Comparison of ENCODE assay signal across 1 cellular context in the genomic region with DNA sequence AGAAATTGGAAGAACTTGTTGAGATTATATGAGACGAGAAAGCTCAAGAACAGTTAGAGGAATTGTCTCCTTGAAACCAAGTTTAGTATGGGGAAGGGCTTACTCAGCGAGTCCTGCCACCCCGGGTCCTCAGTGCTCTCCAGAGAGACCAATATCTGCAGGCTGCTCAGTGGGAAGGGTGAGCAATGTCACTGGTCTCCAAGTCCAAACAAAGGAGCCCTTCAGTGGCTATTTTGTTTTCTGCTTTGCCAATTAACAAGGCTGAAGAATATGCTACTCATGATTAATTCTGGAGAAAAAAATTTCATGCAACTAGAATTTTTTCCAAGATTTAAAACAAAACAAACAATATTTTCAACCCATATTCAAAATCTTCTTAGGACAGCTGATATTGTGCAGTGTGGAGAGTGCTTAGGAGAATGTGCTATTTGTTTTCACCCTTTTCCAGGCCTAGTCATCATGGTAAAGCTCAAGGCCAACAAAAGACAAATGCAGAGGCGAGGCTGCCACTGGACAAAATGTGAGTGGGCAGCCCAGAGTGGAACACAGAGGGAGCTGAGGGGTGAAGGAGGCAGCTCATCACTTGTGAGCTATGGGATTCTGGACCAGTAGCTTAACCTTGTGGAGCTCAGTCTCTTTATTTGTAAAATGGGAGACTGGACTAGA.
TF ChIP-seq lines count a peak whose summit lies in the region.

No MANE protein-coding gene starts in this region.

TF ChIP-seq in HepG2, 621 proteins besides CTCF, POLR2A, EP300 and RAD21 (continued from another document and continues in another):
- TF ChIP-seq, protein P1, sequence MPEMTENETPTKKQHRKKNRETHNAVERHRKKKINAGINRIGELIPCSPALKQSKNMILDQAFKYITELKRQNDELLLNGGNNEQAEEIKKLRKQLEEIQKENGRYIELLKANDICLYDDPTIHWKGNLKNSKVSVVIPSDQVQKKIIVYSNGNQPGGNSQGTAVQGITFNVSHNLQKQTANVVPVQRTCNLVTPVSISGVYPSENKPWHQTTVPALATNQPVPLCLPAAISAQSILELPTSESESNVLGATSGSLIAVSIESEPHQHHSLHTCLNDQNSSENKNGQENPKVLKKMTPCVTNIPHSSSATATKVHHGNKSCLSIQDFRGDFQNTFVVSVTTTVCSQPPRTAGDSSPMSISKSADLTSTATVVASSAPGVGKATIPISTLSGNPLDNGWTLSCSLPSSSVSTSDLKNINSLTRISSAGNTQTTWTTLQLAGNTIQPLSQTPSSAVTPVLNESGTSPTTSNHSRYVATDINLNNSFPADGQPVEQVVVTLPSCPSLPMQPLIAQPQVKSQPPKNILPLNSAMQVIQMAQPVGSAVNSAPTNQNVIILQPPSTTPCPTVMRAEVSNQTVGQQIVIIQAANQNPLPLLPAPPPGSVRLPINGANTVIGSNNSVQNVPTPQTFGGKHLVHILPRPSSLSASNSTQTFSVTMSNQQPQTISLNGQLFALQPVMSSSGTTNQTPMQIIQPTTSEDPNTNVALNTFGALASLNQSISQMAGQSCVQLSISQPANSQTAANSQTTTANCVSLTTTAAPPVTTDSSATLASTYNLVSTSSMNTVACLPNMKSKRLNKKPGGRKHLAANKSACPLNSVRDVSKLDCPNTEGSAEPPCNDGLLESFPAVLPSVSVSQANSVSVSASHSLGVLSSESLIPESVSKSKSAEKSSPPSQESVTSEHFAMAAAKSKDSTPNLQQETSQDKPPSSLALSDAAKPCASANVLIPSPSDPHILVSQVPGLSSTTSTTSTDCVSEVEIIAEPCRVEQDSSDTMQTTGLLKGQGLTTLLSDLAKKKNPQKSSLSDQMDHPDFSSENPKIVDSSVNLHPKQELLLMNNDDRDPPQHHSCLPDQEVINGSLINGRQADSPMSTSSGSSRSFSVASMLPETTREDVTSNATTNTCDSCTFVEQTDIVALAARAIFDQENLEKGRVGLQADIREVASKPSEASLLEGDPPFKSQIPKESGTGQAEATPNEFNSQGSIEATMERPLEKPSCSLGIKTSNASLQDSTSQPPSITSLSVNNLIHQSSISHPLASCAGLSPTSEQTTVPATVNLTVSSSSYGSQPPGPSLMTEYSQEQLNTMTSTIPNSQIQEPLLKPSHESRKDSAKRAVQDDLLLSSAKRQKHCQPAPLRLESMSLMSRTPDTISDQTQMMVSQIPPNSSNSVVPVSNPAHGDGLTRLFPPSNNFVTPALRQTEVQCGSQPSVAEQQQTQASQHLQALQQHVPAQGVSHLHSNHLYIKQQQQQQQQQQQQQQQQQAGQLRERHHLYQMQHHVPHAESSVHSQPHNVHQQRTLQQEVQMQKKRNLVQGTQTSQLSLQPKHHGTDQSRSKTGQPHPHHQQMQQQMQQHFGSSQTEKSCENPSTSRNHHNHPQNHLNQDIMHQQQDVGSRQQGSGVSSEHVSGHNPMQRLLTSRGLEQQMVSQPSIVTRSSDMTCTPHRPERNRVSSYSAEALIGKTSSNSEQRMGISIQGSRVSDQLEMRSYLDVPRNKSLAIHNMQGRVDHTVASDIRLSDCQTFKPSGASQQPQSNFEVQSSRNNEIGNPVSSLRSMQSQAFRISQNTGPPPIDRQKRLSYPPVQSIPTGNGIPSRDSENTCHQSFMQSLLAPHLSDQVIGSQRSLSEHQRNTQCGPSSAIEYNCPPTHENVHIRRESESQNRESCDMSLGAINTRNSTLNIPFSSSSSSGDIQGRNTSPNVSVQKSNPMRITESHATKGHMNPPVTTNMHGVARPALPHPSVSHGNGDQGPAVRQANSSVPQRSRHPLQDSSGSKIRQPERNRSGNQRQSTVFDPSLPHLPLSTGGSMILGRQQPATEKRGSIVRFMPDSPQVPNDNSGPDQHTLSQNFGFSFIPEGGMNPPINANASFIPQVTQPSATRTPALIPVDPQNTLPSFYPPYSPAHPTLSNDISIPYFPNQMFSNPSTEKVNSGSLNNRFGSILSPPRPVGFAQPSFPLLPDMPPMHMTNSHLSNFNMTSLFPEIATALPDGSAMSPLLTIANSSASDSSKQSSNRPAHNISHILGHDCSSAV (CRISPR knock-in tag; IDR thresholded peaks at IDR 0.05; ENCODE audit: borderline replicate concordance) = no peak
- TF ChIP-seq MATR3 (CRISPR knock-in tag; IDR thresholded peaks at IDR 0.05) (no peak), HOXD1 (CRISPR knock-in tag; IDR thresholded peaks at IDR 0.05) (no peak), ZNF737 (CRISPR knock-in tag; IDR thresholded peaks at IDR 0.05; ENCODE audit: borderline replicate concordance) (no peak), ZNF501 (CRISPR knock-in tag; IDR thresholded peaks at IDR 0.05) (no peak), JUN (CRISPR knock-in tag; IDR thresholded peaks at IDR 0.05) (no peak), SRSF1 (optimal IDR thresholded peaks at IDR 0.05; ENCODE audit: low read depth, low read length) (no peak), NCOA2 (CRISPR knock-in tag; IDR thresholded peaks at IDR 0.05) (peak; percentile 33; the same call in 1 of the 2 replicates), GZF1 (CRISPR knock-in tag; IDR thresholded peaks at IDR 0.05) (no peak), AGO1 (IDR thresholded peaks at IDR 0.05; ENCODE audit: low read depth, low read length, poor library complexity, severe bottlenecking) (no peak), ASH2L (IDR thresholded peaks at IDR 0.05; ENCODE audit: insufficient read length, low read depth, low read length) (peak; percentile 52), HHEX (CRISPR knock-in tag; IDR thresholded peaks at IDR 0.05) (no peak), ZFP82 (CRISPR knock-in tag; IDR thresholded peaks at IDR 0.05; ENCODE audit: borderline replicate concordance) (no peak), ZNF564 (CRISPR knock-in tag; IDR thresholded peaks at IDR 0.05) (no peak), ZNF138 (CRISPR knock-in tag; IDR thresholded peaks at IDR 0.05; ENCODE audit: low read depth) (no peak), RCOR2 (CRISPR knock-in tag; IDR thresholded peaks at IDR 0.05) (peak; percentile 82), ZNF101 (CRISPR knock-in tag; IDR thresholded peaks at IDR 0.05; ENCODE audit: borderline replicate concordance, low read depth) (no peak), TBL1XR1 (IDR thresholded peaks at IDR 0.05; ENCODE audit: borderline replicate concordance, low read length, partially characterized antibody) (no peak), FIP1L1 (IDR thresholded peaks at IDR 0.05; ENCODE audit: borderline replicate concordance, insufficient read depth, low read depth, low read length) (no peak), THYN1 (CRISPR knock-in tag; IDR thresholded peaks at IDR 0.05; ENCODE audit: borderline replicate concordance, low read depth) (no peak), SMAD9 (CRISPR knock-in tag; IDR thresholded peaks at IDR 0.05) (no peak), ZFY (CRISPR knock-in tag; IDR thresholded peaks at IDR 0.05) (peak; percentile 44; the same call in 1 of the 2 replicates), PHF21A (CRISPR knock-in tag; IDR thresholded peaks at IDR 0.05) (0 out of 2 replicates have a peak, but pooled peaks have one; percentile 49), ZFP36L2 (CRISPR knock-in tag; IDR thresholded peaks at IDR 0.05) (no peak), RNF2 (conservative IDR thresholded peaks at IDR 0.05; ENCODE audit: low read depth) (no peak), FOXC1 (CRISPR knock-in tag; IDR thresholded peaks at IDR 0.05; ENCODE audit: borderline replicate concordance) (no peak), PHF5A (CRISPR knock-in tag; IDR thresholded peaks at IDR 0.05; ENCODE audit: low read depth, unreplicated experiment) (no peak), HOXA3 (CRISPR knock-in tag; IDR thresholded peaks at IDR 0.05) (peak; percentile 25; the same call in 1 of the 2 replicates), SMAD1 (CRISPR knock-in tag; IDR thresholded peaks at IDR 0.05; ENCODE audit: borderline replicate concordance, low read depth) (no peak), GATA4 (IDR thresholded peaks at IDR 0.05; ENCODE audit: borderline replicate concordance, low read depth) (no peak), ZFP1 (CRISPR knock-in tag; IDR thresholded peaks at IDR 0.05) (no peak), GTF3A (CRISPR knock-in tag; conservative IDR thresholded peaks at IDR 0.05) (no peak), CBX1 (IDR thresholded peaks at IDR 0.05; ENCODE audit: low read depth) (no peak), ZNF792 (CRISPR knock-in tag; IDR thresholded peaks at IDR 0.05) (no peak), NFE2L2 (IDR thresholded peaks at IDR 0.05; ENCODE audit: low read length) (no peak), IKZF1 (IDR thresholded peaks at IDR 0.05) (no peak), ZNF709 (CRISPR knock-in tag; IDR thresholded peaks at IDR 0.05) (no peak), ZBTB3 (CRISPR knock-in tag; IDR thresholded peaks at IDR 0.05; ENCODE audit: borderline replicate concordance, low read depth) (no peak), LCORL (IDR thresholded peaks at IDR 0.05) (no peak), LCORL (CRISPR knock-in tag; IDR thresholded peaks at IDR 0.05) (0 out of 2 replicates have a peak, but pooled peaks have one; percentile 8), KLF15 (CRISPR knock-in tag; IDR thresholded peaks at IDR 0.05; ENCODE audit: borderline replicate concordance) (no peak), ZNF674 (CRISPR knock-in tag; IDR thresholded peaks at IDR 0.05; ENCODE audit: low read depth) (no peak), ZNF724P (CRISPR knock-in tag; IDR thresholded peaks at IDR 0.05; ENCODE audit: borderline replicate concordance) (no peak), NFATC3 (CRISPR knock-in tag; IDR thresholded peaks at IDR 0.05) (no peak), SMC3 (IDR thresholded peaks at IDR 0.05; ENCODE audit: low read length) (peak; percentile 6; the same call in 1 of the 2 replicates), DNMT1 (CRISPR knock-in tag; IDR thresholded peaks at IDR 0.05) (no peak)
- TF ChIP-seq, protein P2, sequence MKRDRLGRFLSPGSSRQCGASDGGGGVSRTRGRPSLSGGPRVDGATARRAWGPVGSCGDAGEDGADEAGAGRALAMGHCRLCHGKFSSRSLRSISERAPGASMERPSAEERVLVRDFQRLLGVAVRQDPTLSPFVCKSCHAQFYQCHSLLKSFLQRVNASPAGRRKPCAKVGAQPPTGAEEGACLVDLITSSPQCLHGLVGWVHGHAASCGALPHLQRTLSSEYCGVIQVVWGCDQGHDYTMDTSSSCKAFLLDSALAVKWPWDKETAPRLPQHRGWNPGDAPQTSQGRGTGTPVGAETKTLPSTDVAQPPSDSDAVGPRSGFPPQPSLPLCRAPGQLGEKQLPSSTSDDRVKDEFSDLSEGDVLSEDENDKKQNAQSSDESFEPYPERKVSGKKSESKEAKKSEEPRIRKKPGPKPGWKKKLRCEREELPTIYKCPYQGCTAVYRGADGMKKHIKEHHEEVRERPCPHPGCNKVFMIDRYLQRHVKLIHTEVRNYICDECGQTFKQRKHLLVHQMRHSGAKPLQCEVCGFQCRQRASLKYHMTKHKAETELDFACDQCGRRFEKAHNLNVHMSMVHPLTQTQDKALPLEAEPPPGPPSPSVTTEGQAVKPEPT (CRISPR knock-in tag; IDR thresholded peaks at IDR 0.05; ENCODE audit: low read depth) = no peak
- TF ChIP-seq, protein P3, sequence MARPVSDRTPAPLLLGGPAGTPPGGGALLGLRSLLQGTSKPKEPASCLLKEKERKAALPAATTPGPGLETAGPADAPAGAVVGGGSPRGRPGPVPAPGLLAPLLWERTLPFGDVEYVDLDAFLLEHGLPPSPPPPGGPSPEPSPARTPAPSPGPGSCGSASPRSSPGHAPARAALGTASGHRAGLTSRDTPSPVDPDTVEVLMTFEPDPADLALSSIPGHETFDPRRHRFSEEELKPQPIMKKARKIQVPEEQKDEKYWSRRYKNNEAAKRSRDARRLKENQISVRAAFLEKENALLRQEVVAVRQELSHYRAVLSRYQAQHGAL (CRISPR knock-in tag; IDR thresholded peaks at IDR 0.05; ENCODE audit: not compliant biosample characterization) = no peak
- TF ChIP-seq, protein P4, sequence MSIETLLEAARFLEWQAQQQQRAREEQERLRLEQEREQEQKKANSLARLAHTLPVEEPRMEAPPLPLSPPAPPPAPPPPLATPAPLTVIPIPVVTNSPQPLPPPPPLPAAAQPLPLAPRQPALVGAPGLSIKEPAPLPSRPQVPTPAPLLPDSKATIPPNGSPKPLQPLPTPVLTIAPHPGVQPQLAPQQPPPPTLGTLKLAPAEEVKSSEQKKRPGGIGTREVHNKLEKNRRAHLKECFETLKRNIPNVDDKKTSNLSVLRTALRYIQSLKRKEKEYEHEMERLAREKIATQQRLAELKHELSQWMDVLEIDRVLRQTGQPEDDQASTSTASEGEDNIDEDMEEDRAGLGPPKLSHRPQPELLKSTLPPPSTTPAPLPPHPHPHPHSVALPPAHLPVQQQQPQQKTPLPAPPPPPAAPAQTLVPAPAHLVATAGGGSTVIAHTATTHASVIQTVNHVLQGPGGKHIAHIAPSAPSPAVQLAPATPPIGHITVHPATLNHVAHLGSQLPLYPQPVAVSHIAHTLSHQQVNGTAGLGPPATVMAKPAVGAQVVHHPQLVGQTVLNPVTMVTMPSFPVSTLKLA (IDR thresholded peaks at IDR 0.05) = no peak
- TF ChIP-seq, protein P5, sequence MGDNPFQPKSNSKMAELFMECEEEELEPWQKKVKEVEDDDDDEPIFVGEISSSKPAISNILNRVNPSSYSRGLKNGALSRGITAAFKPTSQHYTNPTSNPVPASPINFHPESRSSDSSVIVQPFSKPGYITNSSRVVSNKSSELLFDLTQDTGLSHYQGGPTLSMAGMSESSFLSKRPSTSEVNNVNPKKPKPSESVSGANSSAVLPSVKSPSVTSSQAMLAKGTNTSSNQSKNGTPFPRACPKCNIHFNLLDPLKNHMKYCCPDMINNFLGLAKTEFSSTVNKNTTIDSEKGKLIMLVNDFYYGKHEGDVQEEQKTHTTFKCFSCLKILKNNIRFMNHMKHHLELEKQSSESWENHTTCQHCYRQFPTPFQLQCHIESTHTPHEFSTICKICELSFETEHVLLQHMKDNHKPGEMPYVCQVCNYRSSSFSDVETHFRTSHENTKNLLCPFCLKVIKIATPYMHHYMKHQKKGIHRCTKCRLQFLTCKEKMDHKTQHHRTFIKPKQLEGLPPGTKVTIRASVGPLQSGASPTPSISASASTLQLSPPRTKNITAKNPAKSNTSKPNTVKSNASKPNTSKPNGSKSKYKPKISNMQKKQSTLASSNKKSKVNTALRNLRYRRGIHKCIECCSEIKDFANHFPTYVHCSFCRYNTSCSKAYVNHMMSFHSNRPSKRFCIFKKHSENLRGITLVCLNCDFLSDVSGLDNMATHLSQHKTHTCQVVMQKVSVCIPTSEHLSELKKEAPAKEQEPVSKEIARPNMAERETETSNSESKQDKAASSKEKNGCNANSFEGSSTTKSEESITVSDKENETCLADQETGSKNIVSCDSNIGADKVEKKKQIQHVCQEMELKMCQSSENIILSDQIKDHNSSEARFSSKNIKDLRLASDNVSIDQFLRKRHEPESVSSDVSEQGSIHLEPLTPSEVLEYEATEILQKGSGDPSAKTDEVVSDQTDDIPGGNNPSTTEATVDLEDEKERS (CRISPR knock-in tag; IDR thresholded peaks at IDR 0.05) = peak; percentile 59; the same call in 1 of the 2 replicates
- TF ChIP-seq, protein P6, sequence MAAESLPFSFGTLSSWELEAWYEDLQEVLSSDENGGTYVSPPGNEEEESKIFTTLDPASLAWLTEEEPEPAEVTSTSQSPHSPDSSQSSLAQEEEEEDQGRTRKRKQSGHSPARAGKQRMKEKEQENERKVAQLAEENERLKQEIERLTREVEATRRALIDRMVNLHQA (CRISPR knock-in tag; IDR thresholded peaks at IDR 0.05) = no peak
- TF ChIP-seq, protein P7, sequence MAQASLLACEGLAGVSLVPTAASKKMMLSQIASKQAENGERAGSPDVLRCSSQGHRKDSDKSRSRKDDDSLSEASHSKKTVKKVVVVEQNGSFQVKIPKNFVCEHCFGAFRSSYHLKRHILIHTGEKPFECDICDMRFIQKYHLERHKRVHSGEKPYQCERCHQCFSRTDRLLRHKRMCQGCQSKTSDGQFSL (CRISPR knock-in tag; IDR thresholded peaks at IDR 0.05) = no peak
